Comparison of ENCODE assay signal across 8 cellular contexts in genomic region chr19:42217522-42218442, GRCh38. TPM values are rescaled to one million over a fixed set of nuclear protein-coding genes. Genes with fewer than 3 reads are reported as not detected.
DNase-seq lines count a peak whose midpoint lies in the region; ATAC-seq lines count a peak whose summit lies in the region.

A gene with protein sequence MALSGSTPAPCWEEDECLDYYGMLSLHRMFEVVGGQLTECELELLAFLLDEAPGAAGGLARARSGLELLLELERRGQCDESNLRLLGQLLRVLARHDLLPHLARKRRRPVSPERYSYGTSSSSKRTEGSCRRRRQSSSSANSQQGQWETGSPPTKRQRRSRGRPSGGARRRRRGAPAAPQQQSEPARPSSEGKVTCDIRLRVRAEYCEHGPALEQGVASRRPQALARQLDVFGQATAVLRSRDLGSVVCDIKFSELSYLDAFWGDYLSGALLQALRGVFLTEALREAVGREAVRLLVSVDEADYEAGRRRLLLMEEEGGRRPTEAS (minus strand): TSS chr19:42217677. CDS start chr19:42217007, 670 bp downstream.

- H3K9me3 Mint-ChIP-seq in CD4-positive, alpha-beta memory T cell = peaks cover 0 to 6% (median 0%) of the 10 kb centered on the region in 8 donors

- H3K27ac ChIP-seq in CD4-positive, alpha-beta memory T cell (ENCODE audit: low read depth, low read length) = peak within 1 kb of the TSS; percentile 90

- H3K27me3 Mint-ChIP-seq in CD4-positive, alpha-beta memory T cell = no peaks in the 10 kb centered on the region

- peak within 1 kb of the TSS; percentile 90 to 98 (median 94) for H3K4me3 Mint-ChIP-seq in CD4-positive, alpha-beta memory T cell

- H3K27ac Mint-ChIP-seq in CD4-positive, alpha-beta memory T cell = peak within 1 kb of the TSS; percentile 92 to 100 (median 98)

- peaks cover 53 to 84% (median 72%) of the 10 kb centered on the region in 4 donors for H3K4me1 Mint-ChIP-seq in CD4-positive, alpha-beta memory T cell

- H3K36me3 ChIP-seq in CD4-positive, alpha-beta memory T cell (ENCODE audit: insufficient read depth, low read length) = peaks cover 24% of the 10 kb centered on the region

- intact Hi-C loops in CD4-positive, alpha-beta memory T cell (cut with micrococcal nuclease) = loop anchor here (1.0 kb wide), 6 partner anchors 18 to 142 kb away; partner anchors contain the start of genes ERF and POU2F2

- peak; percentile 99 to 100 (median 100) for DNase-seq in CD4-positive, alpha-beta memory T cell
- DNase-seq in HS-5 (ENCODE audit: low read depth) (peak; percentile 95), medulla oblongata (ENCODE audit: extremely low spot score) (peak; percentile 96)
- DNase-seq in NK-92 treated with Interleukin-12 subunit alpha and Interleukin-12 subunit beta, amount 100 ng/mL, for 24 hours (lab: John Stamatoyannopoulos, UW) = peak; percentile 99
- peak; percentile 100 for DNase-seq in activated CD8-positive, alpha-beta memory T cell treated with anti-CD3 and anti-CD28 coated beads for 24 hours
- peak; percentile 100 for DNase-seq in effector CD8-positive, alpha-beta T cell (lab: John Stamatoyannopoulos, UW)
- peak; percentile 100 for DNase-seq in stimulated activated CD8-positive, alpha-beta memory T cell treated with anti-CD3 and anti-CD28 coated beads, Interleukin-12 subunit alpha, Interleukin-12 subunit beta, amount 100 ng/mL, for 1 hour (ENCODE audit: low read depth)

- H3K4me1 ChIP-seq in CD4-positive, alpha-beta memory T cell (ENCODE audit: insufficient read depth, low read length) = peaks cover 68% of the 10 kb centered on the region

- CTCF ChIA-PET in CD4-positive, alpha-beta memory T cell (lab: Charles Lee; ENCODE audit: partially characterized antibody) = interaction anchor here (0.7 to 2.6 kb wide), 4 partner anchors 14 to 85 kb away, joined by 3 to 17 read pairs (median 3); no protein-coding TSS in a partner anchor

- H3K27me3 ChIP-seq in CD4-positive, alpha-beta memory T cell (ENCODE audit: insufficient read depth, low read length) = no peaks in the 10 kb centered on the region

- no peaks in the 10 kb centered on the region for H3K9me3 ChIP-seq in CD4-positive, alpha-beta memory T cell (ENCODE audit: control insufficient read depth in 1 of 2, low read length in 2 of 2)

- peak within 1 kb of the TSS; percentile 96 to 97 for H3K4me3 ChIP-seq in CD4-positive, alpha-beta memory T cell (ENCODE audit: low read length in 2 of 2)

- ATAC-seq in GM19468 (IDR thresholded peaks at IDR 0.05; ENCODE audit: extremely low read depth, unreplicated experiment) = peak; percentile 52

- H3K36me3 Mint-ChIP-seq in CD4-positive, alpha-beta memory T cell = peaks cover 27 to 48% of the 10 kb centered on the region in 2 donors

- POLR2A ChIA-PET in CD4-positive, alpha-beta memory T cell (lab: Charles Lee; ENCODE audit: partially characterized antibody) = interaction anchor here (0.7 to 9.7 kb wide), 12 partner anchors 9 to 85 kb away, joined by 3 to 149 read pairs (median 6); partner anchors contain the start of gene GSK3A

RNA-seq across cellular contexts. Expression of the gene that starts here (rescaled TPM):
- 10 to 100 TPM; 68.4 to 71.5 TPM for total RNA-seq in CD4-positive, alpha-beta memory T cell
- polyA plus RNA-seq in CD4-positive, alpha-beta memory T cell = 100 to 1,000 TPM; 141 to 162 TPM

Comparison
In these comparisons a context has a peak if more than half of its experiments do, and no peak if none do; other contexts are left out.
1. Peak in every context shown above with its lines: DNase-seq, ATAC-seq, H3K4me3 ChIP-seq and H3K27ac ChIP-seq.